19 cellular contexts compared by ENCODE assay signal in genomic region chr2:29325544-29325943, GRCh38.
DNase-seq lines count a peak whose midpoint lies in the region; ATAC-seq and FAIRE-seq lines count a peak whose summit lies in the region.
"Had no signal": no experiment of that assay in that cellular context is flagged by ENCODE, and none has a peak within 500 bp of the region (broad histone marks: within the 10 kb centered on the region; RNA-seq: fewer than 3 reads in every experiment).

No MANE protein-coding gene starts in this region.

- intact Hi-C loops in activated CD4-positive, alpha-beta memory T cell treated with anti-CD3 and anti-CD28 coated beads for 36 hours (cut with micrococcal nuclease): no loop called here

- peaks cover 11% of the 10 kb centered on the region for H3K27me3 Mint-ChIP-seq in activated naive CD8-positive, alpha-beta T cell treated with anti-CD3 and anti-CD28 coated beads, Interleukin-2, amount 10 ng/mL, durations not matched to agents 7 days and 5 days
- H3K27me3 Mint-ChIP-seq in activated naive CD8-positive, alpha-beta T cell treated with anti-CD3 and anti-CD28 coated beads, Interleukin-2, amount 50 U/mL, for 24 hours: peaks cover 8% of the 10 kb centered on the region
- peaks cover 4% of the 10 kb centered on the region for H3K27me3 Mint-ChIP-seq in activated CD4-positive, alpha-beta memory T cell treated with anti-CD3 and anti-CD28 coated beads for 36 hours

- no peaks in the 10 kb centered on the region for H3K36me3 Mint-ChIP-seq in activated naive CD8-positive, alpha-beta T cell treated with anti-CD3 and anti-CD28 coated beads, Interleukin-2, amount 10 ng/mL, durations not matched to agents 7 days and 5 days
- H3K36me3 Mint-ChIP-seq in activated naive CD8-positive, alpha-beta T cell treated with anti-CD3 and anti-CD28 coated beads, Interleukin-2, amount 50 U/mL, for 24 hours (ENCODE audit: low read depth): no peaks in the 10 kb centered on the region
- H3K36me3 Mint-ChIP-seq in activated CD4-positive, alpha-beta memory T cell treated with anti-CD3 and anti-CD28 coated beads for 36 hours: no peaks in the 10 kb centered on the region
- H3K36me3 Mint-ChIP-seq: CD14-positive monocyte had no signal

- no peak for DNase-seq in activated naive CD8-positive, alpha-beta T cell treated with anti-CD3 and anti-CD28 coated beads, Interleukin-2, amount 10 ng/mL, durations not matched to agents 7 days and 5 days
- no peak for DNase-seq in activated naive CD8-positive, alpha-beta T cell treated with anti-CD3 and anti-CD28 coated beads, Interleukin-2, amount 50 U/mL, for 24 hours
- DNase-seq in activated CD4-positive, alpha-beta memory T cell treated with anti-CD3 and anti-CD28 coated beads for 36 hours: peak; percentile 17
- DNase-seq in urothelium cell line (ENCODE audit: low spot score) (no peak), NCI-H774 (lab: John Stamatoyannopoulos, UW) (no peak), NCI-H446 treated with DMSO at 0.1 percent for 48 hours (lab: John Stamatoyannopoulos, UW) (no peak)
- DNase-seq: AML-193, COR-L47, GF-D8, KBM-7, NCI-H1048, NCI-H146, NCI-H2081, NCI-H524, SHP77 had no signal

- no peak overlapping the region for H3K27ac Mint-ChIP-seq in activated naive CD8-positive, alpha-beta T cell treated with anti-CD3 and anti-CD28 coated beads, Interleukin-2, amount 10 ng/mL, durations not matched to agents 7 days and 5 days
- H3K27ac Mint-ChIP-seq in activated naive CD8-positive, alpha-beta T cell treated with anti-CD3 and anti-CD28 coated beads, Interleukin-2, amount 50 U/mL, for 24 hours: no peak overlapping the region
- H3K27ac Mint-ChIP-seq in activated CD4-positive, alpha-beta memory T cell treated with anti-CD3 and anti-CD28 coated beads for 36 hours: no peak overlapping the region

- peak; percentile 63 for FAIRE-seq in urothelium cell line (lab: Jason Lieb, UNC)
- FAIRE-seq: GM18507 had no signal

- CTCF ChIA-PET in activated CD4-positive, alpha-beta memory T cell treated with anti-CD3 and anti-CD28 coated beads for 36 hours (lab: Charles Lee): interaction anchor here (1.9 kb wide), 1 partner anchor 17 kb away, joined by 14 read pairs; no protein-coding TSS in a partner anchor

- no peak overlapping the region for H3K4me3 Mint-ChIP-seq in activated naive CD8-positive, alpha-beta T cell treated with anti-CD3 and anti-CD28 coated beads, Interleukin-2, amount 10 ng/mL, durations not matched to agents 7 days and 5 days
- H3K4me3 Mint-ChIP-seq in activated naive CD8-positive, alpha-beta T cell treated with anti-CD3 and anti-CD28 coated beads, Interleukin-2, amount 50 U/mL, for 24 hours: no peak overlapping the region
- no peak overlapping the region for H3K4me3 Mint-ChIP-seq in activated CD4-positive, alpha-beta memory T cell treated with anti-CD3 and anti-CD28 coated beads for 36 hours

- H3K4me1 Mint-ChIP-seq in activated naive CD8-positive, alpha-beta T cell treated with anti-CD3 and anti-CD28 coated beads, Interleukin-2, amount 10 ng/mL, durations not matched to agents 7 days and 5 days: peaks cover 8% of the 10 kb centered on the region
- peaks cover 3% of the 10 kb centered on the region for H3K4me1 Mint-ChIP-seq in activated naive CD8-positive, alpha-beta T cell treated with anti-CD3 and anti-CD28 coated beads, Interleukin-2, amount 50 U/mL, for 24 hours
- H3K4me1 Mint-ChIP-seq in activated CD4-positive, alpha-beta memory T cell treated with anti-CD3 and anti-CD28 coated beads for 36 hours (ENCODE audit: low read depth): peaks cover 2% of the 10 kb centered on the region

- H3K9me3 Mint-ChIP-seq in activated naive CD8-positive, alpha-beta T cell treated with anti-CD3 and anti-CD28 coated beads, Interleukin-2, amount 10 ng/mL, durations not matched to agents 7 days and 5 days: peaks cover 2% of the 10 kb centered on the region
- H3K9me3 Mint-ChIP-seq in activated naive CD8-positive, alpha-beta T cell treated with anti-CD3 and anti-CD28 coated beads, Interleukin-2, amount 50 U/mL, for 24 hours: peaks cover 3% of the 10 kb centered on the region
- no peaks in the 10 kb centered on the region for H3K9me3 Mint-ChIP-seq in activated CD4-positive, alpha-beta memory T cell treated with anti-CD3 and anti-CD28 coated beads for 36 hours

- ATAC-seq in activated naive CD8-positive, alpha-beta T cell treated with anti-CD3 and anti-CD28 coated beads, Interleukin-2, amount 10 ng/mL, durations not matched to agents 7 days and 5 days (ENCODE audit: low read depth): peak; percentile 43
- no peak for ATAC-seq in activated naive CD8-positive, alpha-beta T cell treated with anti-CD3 and anti-CD28 coated beads, Interleukin-2, amount 50 U/mL, for 24 hours
- ATAC-seq in esophagus mucosa: peak; percentile 81
- ATAC-seq: Panc1 had no signal

- POLR2A ChIA-PET in activated naive CD8-positive, alpha-beta T cell treated with anti-CD3 and anti-CD28 coated beads, Interleukin-2, amount 10 ng/mL, durations not matched to agents 7 days and 5 days (lab: Charles Lee): interaction anchor here (1.3 kb wide), 1 partner anchor 11 kb away, joined by 6 read pairs; no protein-coding TSS in a partner anchor
- POLR2A ChIA-PET in activated CD4-positive, alpha-beta memory T cell treated with anti-CD3 and anti-CD28 coated beads for 36 hours (lab: Charles Lee): interaction anchor here (0.6 to 1.4 kb wide), 2 partner anchors 12 to 180 kb away, joined by 3 read pairs; no protein-coding TSS in a partner anchor
